1 cellular context compared by ENCODE assay signal in genomic region chr9:89483592-89484474, GRCh38.
TF ChIP-seq lines count a peak whose summit lies in the region.

No MANE protein-coding gene starts in this region.

TF ChIP-seq in H1, 55 proteins besides CTCF, POLR2A, EP300 and RAD21:
- TF ChIP-seq CHD7 (IDR thresholded peaks at IDR 0.05; ENCODE audit: insufficient replicate concordance, low read length) (no peak), HDAC6 (IDR thresholded peaks at IDR 0.05; ENCODE audit: low read depth, low read length) (no peak), ASH2L (IDR thresholded peaks at IDR 0.05; ENCODE audit: low read length) (no peak), CTBP2 (IDR thresholded peaks at IDR 0.05; ENCODE audit: borderline replicate concordance, insufficient read depth, insufficient read length, low read length) (no peak), E2F6 (IDR thresholded peaks at IDR 0.05) (no peak), SP1 (IDR thresholded peaks at IDR 0.05; ENCODE audit: low read depth, low read length) (no peak), KDM4A (IDR thresholded peaks at IDR 0.05; ENCODE audit: low read depth, low read length, severe bottlenecking) (no peak), ATF3 (IDR thresholded peaks at IDR 0.05; ENCODE audit: insufficient read depth, low read depth, low read length) (no peak), SRF (IDR thresholded peaks at IDR 0.05; ENCODE audit: low read depth, low read length) (no peak), RXRA (IDR thresholded peaks at IDR 0.05; ENCODE audit: insufficient read depth, low read depth, low read length) (no peak), YY1 (IDR thresholded peaks at IDR 0.05; ENCODE audit: low read depth, low read length) (no peak), BRCA1 (IDR thresholded peaks at IDR 0.05; ENCODE audit: low read depth, low read length) (no peak), BACH1 (IDR thresholded peaks at IDR 0.05; ENCODE audit: low read length) (no peak), ATF2 (IDR thresholded peaks at IDR 0.05; ENCODE audit: low read length) (no peak), CEBPB (IDR thresholded peaks at IDR 0.05; ENCODE audit: low read depth, low read length) (no peak), EZH2 (IDR thresholded peaks at IDR 0.05; ENCODE audit: low read depth, low read length, severe bottlenecking) (no peak), CBX8 (IDR thresholded peaks at IDR 0.05; ENCODE audit: borderline replicate concordance, low read depth, low read length) (no peak)
